ENCODE assay signal across 1 cellular context in genomic region chr3:129121792-129122696, GRCh38.
TF ChIP-seq lines count a peak whose summit lies in the region.

Gene RAB43 (minus strand): TSS chr3:129121804. CDS start chr3:129121489, 315 bp downstream.

TF ChIP-seq in IMR-90, 13 proteins besides CTCF, POLR2A, EP300 and RAD21 (continued from another document):
- TF ChIP-seq MXI1 (IDR thresholded peaks at IDR 0.05; ENCODE audit: borderline replicate concordance, low read depth, low read length) (no peak), CHD1 (IDR thresholded peaks at IDR 0.05; ENCODE audit: low read depth, low read length) (no peak), USF2 (IDR thresholded peaks at IDR 0.05; ENCODE audit: low read depth, low read length) (no peak), BHLHE40 (IDR thresholded peaks at IDR 0.05; ENCODE audit: low read depth, low read length) (no peak)
